ENCODE assay signal across 12 cellular contexts in the genomic region with DNA sequence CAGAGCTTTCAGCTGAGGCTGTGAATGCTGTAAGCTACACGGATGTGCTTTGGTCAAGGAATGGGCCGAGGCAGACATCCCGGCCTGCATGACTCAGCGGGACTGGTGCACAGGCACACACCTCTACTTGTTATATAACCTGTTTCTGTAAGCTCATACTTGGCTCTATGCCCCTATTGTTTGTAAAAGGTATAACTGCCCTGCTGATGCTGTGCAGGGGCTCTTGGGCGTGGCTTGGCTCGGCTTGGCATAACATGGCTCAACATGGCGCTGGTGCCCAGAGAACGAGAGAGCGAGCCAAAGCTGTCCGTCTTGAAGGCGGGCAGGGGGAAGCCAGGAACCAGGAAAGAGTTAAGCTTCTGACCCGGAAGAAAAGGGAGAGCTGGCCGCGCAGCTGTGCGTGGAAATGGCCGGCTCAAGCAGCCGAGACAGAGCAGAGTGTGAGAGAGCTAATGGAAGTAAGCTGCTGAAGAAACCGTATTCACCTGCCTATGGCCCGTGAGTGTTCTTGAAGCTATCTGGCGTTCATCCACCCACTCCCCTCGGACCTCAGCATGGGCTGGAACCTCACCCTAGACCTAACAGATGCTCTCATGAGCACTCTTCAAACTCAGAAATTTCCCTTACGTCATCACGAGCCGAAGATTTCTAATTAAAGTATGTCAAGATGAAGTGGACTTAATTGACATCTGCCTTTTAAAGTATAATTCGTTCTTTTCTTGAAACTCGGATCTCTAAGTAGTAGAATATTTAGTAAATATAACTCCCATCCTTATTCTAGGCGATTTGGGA.
DNase-seq lines count a peak whose midpoint lies in the region; ATAC-seq and TF ChIP-seq lines count a peak whose summit lies in the region.
"Had no signal": no experiment of that assay in that cellular context is flagged by ENCODE, and none has a peak within 500 bp of the region (broad histone marks: within the 10 kb centered on the region; RNA-seq: fewer than 3 reads in every experiment).

No MANE protein-coding gene starts in this region.

- TF ChIP-seq CTCF in Peyer's patch (IDR thresholded peaks at IDR 0.05): no peak
- no peak for TF ChIP-seq CTCF in spleen (IDR thresholded peaks at IDR 0.05 in 8 of 11, conservative IDR thresholded peaks at IDR 0.05 in 3 of 11)
- no peak for TF ChIP-seq CTCF in natural killer cell (IDR thresholded peaks at IDR 0.05)

- H3K4me3 Mint-ChIP-seq in natural killer cell: no peak overlapping the region

- TF ChIP-seq POLR2A in Peyer's patch (IDR thresholded peaks at IDR 0.05): no peak
- no peak for TF ChIP-seq POLR2A in spleen (IDR thresholded peaks at IDR 0.05)

- 67 to 75% (median 73%) methylated on average over 27 of the region's 27 CpGs for WGBS in spleen, 5 donors

- no peaks in the 10 kb centered on the region for H3K4me1 Mint-ChIP-seq in natural killer cell

- H3K36me3 Mint-ChIP-seq in natural killer cell: no peaks in the 10 kb centered on the region

- DNase-seq in Right ventricle myocardium inferior (ENCODE audit: missing footprints): peak; percentile 64
- DNase-seq in left cardiac atrium: no peak
- peak in 2 of 3 donors; percentile 49 to 56 for DNase-seq in Peyer's patch
- DNase-seq in epithelial cell of prostate (ENCODE audit: low read depth, low spot score): peak; percentile 92
- no peak for DNase-seq in UCSD-AML1 (lab: John Stamatoyannopoulos, UW; ENCODE audit: unreplicated experiment)
- DNase-seq in spleen: no peak
- no peak for DNase-seq in medulla oblongata (ENCODE audit: extremely low spot score)
- no peak for DNase-seq in natural killer cell
- DNase-seq: cortex of kidney, NCI-H1694 treated with DMSO at 0.1 percent for 48 hours, substantia nigra had no signal

- H3K27me3 ChIP-seq in Peyer's patch (no peaks in the 10 kb centered on the region), spleen (replicated peaks in 1 of 7) (no peaks in the 10 kb centered on the region)

- no peaks in the 10 kb centered on the region for H3K27me3 Mint-ChIP-seq in natural killer cell (ENCODE audit: low read depth in 2 of 2)

- H3K27ac ChIP-seq in Peyer's patch: no peak overlapping the region
- peak overlapping the region; percentile 50 for H3K27ac ChIP-seq in epithelial cell of prostate
- H3K27ac ChIP-seq in spleen: no peak overlapping the region

- intact Hi-C loops in Right ventricle myocardium inferior (cut with DNase I) (no loop called here), left cardiac atrium (cut with DNase I) (no loop called here), spleen (cut with DNase I; ENCODE audit: low total_unique reads) (no loop called here), natural killer cell (cut with micrococcal nuclease) (no loop called here)

- H3K36me3 ChIP-seq in Peyer's patch (no peaks in the 10 kb centered on the region), spleen (no peaks in the 10 kb centered on the region)

- H3K9me3 Mint-ChIP-seq in natural killer cell: peaks cover 8 to 13% of the 10 kb centered on the region in 2 donors

- H3K27ac Mint-ChIP-seq in natural killer cell: no peak overlapping the region

- H3K9me3 ChIP-seq in Peyer's patch (no peaks in the 10 kb centered on the region), spleen (peaks cover 0 to 16% (median 0%) of the 10 kb centered on the region in 8 donors)

- ATAC-seq in Right ventricle myocardium inferior (no peak), left cardiac atrium (no peak), natural killer cell (no peak)
- ATAC-seq: activated CD4-positive, CD25-positive, alpha-beta regulatory T cell treated with anti-CD3 and anti-CD28 coated beads, Interleukin-2, amount 50 U/mL, for 24 hours had no signal

- no peaks in the 10 kb centered on the region for H3K4me1 ChIP-seq in Peyer's patch
- no peaks in the 10 kb centered on the region for H3K4me1 ChIP-seq in spleen

- H3K4me3 ChIP-seq in Peyer's patch (no peak overlapping the region), spleen (no peak overlapping the region)

Comparison
In these comparisons a context has a peak if more than half of its experiments do, and no peak if none do; other contexts are left out.
1. DNase-seq: peak in Right ventricle myocardium inferior (single experiment), Peyer's patch (2 of 3) and epithelial cell of prostate (single experiment); none in left cardiac atrium (single experiment), UCSD-AML1 (single experiment), spleen (single experiment), medulla oblongata (single experiment) and natural killer cell (single experiment).